ENCODE assay signal across 18 cellular contexts in the genomic region with DNA sequence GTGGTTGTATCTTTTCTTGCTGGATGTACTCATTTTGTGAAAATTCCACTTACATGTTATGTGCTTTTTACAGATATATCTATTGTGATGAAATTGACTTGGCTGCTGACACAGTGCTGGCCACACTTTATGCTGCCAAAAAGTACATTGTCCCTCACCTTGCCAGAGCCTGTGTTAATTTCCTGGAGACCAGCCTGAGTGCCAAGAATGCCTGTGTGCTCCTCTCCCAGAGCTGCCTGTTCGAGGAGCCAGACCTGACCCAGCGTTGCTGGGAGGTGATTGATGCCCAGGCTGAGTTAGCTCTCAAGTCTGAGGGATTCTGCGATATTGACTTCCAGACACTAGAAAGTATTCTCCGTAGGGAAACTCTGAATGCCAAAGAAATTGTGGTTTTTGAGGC. TPM values are rescaled to one million over a fixed set of nuclear protein-coding genes. Genes with fewer than 3 reads are reported as not detected.
A peak's percentile ranks its signal among the peaks of the same experiment; 100 is the strongest.
DNase-seq lines count a peak whose midpoint lies in the region; ATAC-seq and TF ChIP-seq lines count a peak whose summit lies in the region.
"Had no signal": no experiment of that assay in that cellular context is flagged by ENCODE, and none has a peak within 500 bp of the region (broad histone marks: within the 10 kb centered on the region; RNA-seq: fewer than 3 reads in every experiment).

No MANE protein-coding gene starts in this region.

- DNase-seq in DMS79 treated with DMSO at 0.1 percent for 48 hours (lab: John Stamatoyannopoulos, UW) (peak; percentile 55), NCI-H69 (lab: John Stamatoyannopoulos, UW) (peak; percentile 18), left ventricle myocardium superior (peak; percentile 50), prostate gland (ENCODE audit: low spot score) (peak; percentile 33), upper lobe of left lung (no peak), amniotic stem cell (lab: John Stamatoyannopoulos, UW) (no peak)
- DNase-seq in activated CD4-positive, alpha-beta T cell treated with anti-CD3 and anti-CD28 coated beads, Interleukin-2, amount 10 ng/mL, durations not matched to agents 7 days and 5 days = no peak
- DNase-seq: CD4-positive, alpha-beta T cell; COR-L47; DMS 273 treated with DMSO at 0.1 percent for 48 hours; H7; MV-4-11; NCI-H1694; NCI-H2081; NCI-H2171; NCI-H526; SJCRH30 had no signal

- H3K9me3 Mint-ChIP-seq in activated CD4-positive, alpha-beta T cell treated with anti-CD3 and anti-CD28 coated beads, Interleukin-2, amount 10 ng/mL, durations not matched to agents 7 days and 5 days = no peaks in the 10 kb centered on the region
- H3K9me3 Mint-ChIP-seq: CD4-positive, alpha-beta T cell had no signal

- no peaks in the 10 kb centered on the region for H3K27me3 Mint-ChIP-seq in activated CD4-positive, alpha-beta T cell treated with anti-CD3 and anti-CD28 coated beads, Interleukin-2, amount 10 ng/mL, durations not matched to agents 7 days and 5 days
- H3K27me3 Mint-ChIP-seq: CD4-positive, alpha-beta T cell; IgD-negative memory B cell had no signal

- 39% methylated on average over 4 of the region's 4 CpGs for WGBS in prostate gland
- 70 to 74% methylated on average over 4 of the region's 4 CpGs for WGBS in upper lobe of left lung, 2 donors

- peaks cover 4% of the 10 kb centered on the region for H3K4me1 ChIP-seq in prostate gland (replicated peaks)
- H3K4me1 ChIP-seq in upper lobe of left lung = peaks cover 1 to 10% (median 6%) of the 10 kb centered on the region in 4 donors

- POLR2A ChIA-PET in activated CD4-positive, alpha-beta T cell treated with anti-CD3 and anti-CD28 coated beads, Interleukin-2, amount 10 ng/mL, durations not matched to agents 7 days and 5 days (lab: Charles Lee) = no interaction called here

- ATAC-seq in left ventricle myocardium superior (peak; percentile 74), upper lobe of left lung (ENCODE audit: low FRiP score in 2 of 2) (no peak)

- no peak overlapping the region for H3K4me3 ChIP-seq in prostate gland
- no peak overlapping the region for H3K4me3 ChIP-seq in upper lobe of left lung
- H3K4me3 ChIP-seq: SJCRH30 had no signal

- no peak overlapping the region for H3K27ac Mint-ChIP-seq in activated CD4-positive, alpha-beta T cell treated with anti-CD3 and anti-CD28 coated beads, Interleukin-2, amount 10 ng/mL, durations not matched to agents 7 days and 5 days
- H3K27ac Mint-ChIP-seq: CD4-positive, alpha-beta T cell; IgD-negative memory B cell had no signal

- peaks cover 3% of the 10 kb centered on the region for H3K36me3 Mint-ChIP-seq in activated CD4-positive, alpha-beta T cell treated with anti-CD3 and anti-CD28 coated beads, Interleukin-2, amount 10 ng/mL, durations not matched to agents 7 days and 5 days (ENCODE audit: low read depth)
- H3K36me3 Mint-ChIP-seq: IgD-negative memory B cell had no signal

- H3K4me1 Mint-ChIP-seq in activated CD4-positive, alpha-beta T cell treated with anti-CD3 and anti-CD28 coated beads, Interleukin-2, amount 10 ng/mL, durations not matched to agents 7 days and 5 days = peaks cover 5% of the 10 kb centered on the region
- H3K4me1 Mint-ChIP-seq: IgD-negative memory B cell had no signal

- peaks cover 0 to 6% of the 10 kb centered on the region in 2 donors for H3K36me3 ChIP-seq in prostate gland
- H3K36me3 ChIP-seq in upper lobe of left lung = peaks cover 0 to 25% (median 12%) of the 10 kb centered on the region in 4 donors
- H3K36me3 ChIP-seq: SJCRH30 had no signal

- TF ChIP-seq CTCF in prostate gland (IDR thresholded peaks at IDR 0.05) (no peak), upper lobe of left lung (IDR thresholded peaks at IDR 0.05) (no peak)

- TF ChIP-seq POLR2A in prostate gland (IDR thresholded peaks at IDR 0.05) (no peak), upper lobe of left lung (IDR thresholded peaks at IDR 0.05) (no peak)

- intact Hi-C loops in left ventricle myocardium superior (cut with micrococcal nuclease) (no loop called here), prostate gland (cut with DNase I) (loop anchor here (10.0 kb wide), 1 partner anchor 248 kb away; no protein-coding TSS in a partner anchor)

- H3K27me3 ChIP-seq in prostate gland (replicated peaks; ENCODE audit: insufficient read depth) = no peaks in the 10 kb centered on the region
- no peaks in the 10 kb centered on the region for H3K27me3 ChIP-seq in upper lobe of left lung
- H3K27me3 ChIP-seq: SJCRH30 had no signal

- no peak overlapping the region for H3K4me3 Mint-ChIP-seq in activated CD4-positive, alpha-beta T cell treated with anti-CD3 and anti-CD28 coated beads, Interleukin-2, amount 10 ng/mL, durations not matched to agents 7 days and 5 days
- H3K4me3 Mint-ChIP-seq: CD4-positive, alpha-beta T cell; IgD-negative memory B cell had no signal

- CTCF ChIA-PET in activated CD4-positive, alpha-beta T cell treated with anti-CD3 and anti-CD28 coated beads, Interleukin-2, amount 10 ng/mL, durations not matched to agents 7 days and 5 days (lab: Charles Lee) = no interaction called here

- no peaks in the 10 kb centered on the region for H3K9me3 ChIP-seq in prostate gland
- no peaks in the 10 kb centered on the region for H3K9me3 ChIP-seq in upper lobe of left lung
- H3K9me3 ChIP-seq: SJCRH30 had no signal

- H3K27ac ChIP-seq in prostate gland (no peak overlapping the region), upper lobe of left lung (no peak overlapping the region)
- H3K27ac ChIP-seq: SJCRH30 had no signal

- no peak for TF ChIP-seq EP300 in upper lobe of left lung (IDR thresholded peaks at IDR 0.05)

RNA-seq across cellular contexts. Expression of gene BTBD3, which starts 4.9 kb away (rescaled TPM):
- total RNA-seq in left ventricle myocardium superior = 30.2 TPM
- total RNA-seq in prostate gland = 10 to 100 TPM; 36.2 to 84.9 TPM
- 10 to 100 TPM; 17.9 to 47.7 (median 25.1) TPM for total RNA-seq in upper lobe of left lung
- 1 to 10 TPM; 5.5 to 6.6 TPM for total RNA-seq in activated CD4-positive, alpha-beta T cell treated with anti-CD3 and anti-CD28 coated beads, Interleukin-2, amount 10 ng/mL, durations not matched to agents 7 days and 5 days

Comparison
In these comparisons a context has a peak if more than half of its experiments do, and no peak if none do; other contexts are left out.
1. DNase-seq: peak in DMS79 treated with DMSO at 0.1 percent for 48 hours (single experiment), NCI-H69 (single experiment), left ventricle myocardium superior (single experiment) and prostate gland (single experiment); none in upper lobe of left lung (0 of 2), amniotic stem cell (single experiment) and activated CD4-positive, alpha-beta T cell treated with anti-CD3 and anti-CD28 coated beads, Interleukin-2, amount 10 ng/mL, durations not matched to agents 7 days and 5 days (single experiment).